19 cellular contexts compared by ENCODE assay signal in genomic region chr2:1501196-1501851, GRCh38.
"Had no signal": no experiment of that assay in that cellular context is flagged by ENCODE, and none has a peak within 500 bp of the region (broad histone marks: within the 10 kb centered on the region; RNA-seq: fewer than 3 reads in every experiment).

No MANE protein-coding gene starts in this region.

- H3K27ac ChIP-seq: epithelial cell of prostate, heart left ventricle, transverse colon, vagina had no signal

- H3K36me3 ChIP-seq: transverse colon, vagina had no signal

- H3K27me3 ChIP-seq: transverse colon, vagina had no signal

- H3K4me3 ChIP-seq: heart left ventricle, lung, transverse colon, vagina had no signal

- ATAC-seq: activated CD4-positive, alpha-beta T cell treated with anti-CD3 and anti-CD28 coated beads for 36 hours; activated naive CD4-positive, alpha-beta T cell treated with anti-CD3 and anti-CD28 coated beads, Interleukin-2, amount 50 U/mL, for 72 hours; activated T-cell treated with anti-CD3 and anti-CD28 coated beads, Interleukin-2, amount 50 U/mL, for 72 hours; heart left ventricle; left cardiac atrium; stimulated activated effector memory CD8-positive, alpha-beta T cell treated with anti-CD3 and anti-CD28 coated beads, Interleukin-12 subunit alpha, Interleukin-12 subunit beta, amount 100 ng/mL, for 72 hours; stimulated activated naive CD8-positive, alpha-beta T cell treated with anti-CD3 and anti-CD28 coated beads, Interleukin-15, amount 100 ng/mL, for 72 hours had no signal

- H3K4me1 ChIP-seq: vagina had no signal

- H3K9me3 ChIP-seq: heart left ventricle, transverse colon, vagina had no signal

- DNase-seq: activated B cell treated with CpG ODN at 0.5 μM for 24 hours; activated CD4-positive, alpha-beta T cell treated with anti-CD3 and anti-CD28 coated beads for 36 hours; activated CD4-positive, alpha-beta T cell treated with anti-CD3 and anti-CD28 coated beads, Interleukin-2, amount 50 U/mL, for 4 hours; activated gamma-delta T cell; activated T-cell treated with anti-CD3 and anti-CD28 coated beads, Interleukin-2, amount 50 U/mL, for 72 hours; cerebellar nuclear complex; left cardiac atrium; naive B cell; retina; stimulated activated CD4-positive, alpha-beta T cell treated with anti-CD3 and anti-CD28 coated beads, Interleukin-1b, Interleukin-23, amount 100 ng/mL, for 48 hours; stimulated activated naive CD8-positive, alpha-beta T cell treated with anti-CD3 and anti-CD28 coated beads, Interleukin-15, amount 100 ng/mL, for 72 hours; T-helper 9 cell; transverse colon had no signal
